ENCODE assay signal across 11 cellular contexts in the genomic region with DNA sequence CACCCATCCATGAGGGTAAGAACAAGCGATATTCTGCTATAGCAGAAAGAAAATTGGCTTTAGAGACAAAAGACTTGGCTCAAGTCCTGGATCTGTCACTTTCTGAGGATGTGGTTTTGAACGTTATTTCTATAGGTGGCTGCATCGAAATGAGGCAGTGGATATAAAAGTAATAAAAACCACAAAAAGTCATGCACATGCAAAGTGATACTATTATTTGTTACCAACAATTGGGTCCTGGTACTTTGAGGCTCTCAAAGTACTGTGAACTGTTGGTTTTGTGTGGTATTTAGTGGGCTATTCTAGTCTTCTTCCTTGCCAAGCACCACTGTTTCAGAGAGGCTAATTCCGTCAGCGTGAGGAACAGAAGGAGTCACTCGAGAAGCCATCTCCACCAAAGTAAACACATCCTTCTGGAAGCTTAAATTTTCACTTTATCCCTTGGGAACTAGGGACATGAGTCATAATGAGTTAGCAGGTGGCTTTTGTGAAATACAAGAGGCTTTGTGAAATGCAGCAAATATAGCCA. TPM values are rescaled to one million over a fixed set of nuclear protein-coding genes. Genes with fewer than 3 reads are reported as not detected.
DNase-seq lines count a peak whose midpoint lies in the region; ATAC-seq and TF ChIP-seq lines count a peak whose summit lies in the region.
"Had no signal": no experiment of that assay in that cellular context is flagged by ENCODE, and none has a peak within 500 bp of the region (broad histone marks: within the 10 kb centered on the region; RNA-seq: fewer than 3 reads in every experiment).

No MANE protein-coding gene starts in this region.

- H3K36me3 Mint-ChIP-seq in activated CD8-positive, alpha-beta memory T cell treated with anti-CD3 and anti-CD28 coated beads, Interleukin-2, amount 10 ng/mL, durations not matched to agents 7 days and 5 days: peaks cover 42% of the 10 kb centered on the region
- H3K36me3 Mint-ChIP-seq in stimulated activated naive B cell treated with anti-CD40 and anti-IgM and Interleukin-4, amounts not matched to agents 10 μg/mL and 1 μg/mL and 100 μg/mL, for 72 hours: peaks cover 35 to 57% of the 10 kb centered on the region in 2 donors

- peaks cover 4% of the 10 kb centered on the region for H3K9me3 Mint-ChIP-seq in activated CD8-positive, alpha-beta memory T cell treated with anti-CD3 and anti-CD28 coated beads, Interleukin-2, amount 10 ng/mL, durations not matched to agents 7 days and 5 days (ENCODE audit: low read depth)
- peaks cover 4 to 6% of the 10 kb centered on the region in 2 donors for H3K9me3 Mint-ChIP-seq in stimulated activated naive B cell treated with anti-CD40 and anti-IgM and Interleukin-4, amounts not matched to agents 10 μg/mL and 1 μg/mL and 100 μg/mL, for 72 hours

- CTCF ChIA-PET in activated CD8-positive, alpha-beta memory T cell treated with anti-CD3 and anti-CD28 coated beads, Interleukin-2, amount 10 ng/mL, durations not matched to agents 7 days and 5 days (lab: Charles Lee): interaction anchor here (0.9 to 5.2 kb wide), 6 partner anchors 13 to 185 kb away, joined by 3 to 39 read pairs (median 4); a partner anchor contains a TSS

- peak; percentile 73 for ATAC-seq in activated CD8-positive, alpha-beta memory T cell treated with anti-CD3 and anti-CD28 coated beads, Interleukin-2, amount 10 ng/mL, durations not matched to agents 7 days and 5 days
- peak; percentile 46 to 52 for ATAC-seq in stimulated activated naive B cell treated with anti-CD40 and anti-IgM and Interleukin-4, amounts not matched to agents 10 μg/mL and 1 μg/mL and 100 μg/mL, for 72 hours (replicated peaks)
- no peak for ATAC-seq in HG03280 (IDR thresholded peaks at IDR 0.05; ENCODE audit: unreplicated experiment)

- H3K27ac Mint-ChIP-seq in activated CD8-positive, alpha-beta memory T cell treated with anti-CD3 and anti-CD28 coated beads, Interleukin-2, amount 10 ng/mL, durations not matched to agents 7 days and 5 days: peak overlapping the region; percentile 83
- no peak overlapping the region for H3K27ac Mint-ChIP-seq in stimulated activated naive B cell treated with anti-CD40 and anti-IgM and Interleukin-4, amounts not matched to agents 10 μg/mL and 1 μg/mL and 100 μg/mL, for 72 hours
- H3K27ac Mint-ChIP-seq: type B pancreatic cell had no signal

- H3K4me3 ChIP-seq in cardiac fibroblast (replicated peaks in 1 of 2; ENCODE audit: low read depth in 2 of 2, low read length in 2 of 2): no peak overlapping the region
- H3K4me3 ChIP-seq: heart left ventricle had no signal

- H3K4me1 Mint-ChIP-seq in activated CD8-positive, alpha-beta memory T cell treated with anti-CD3 and anti-CD28 coated beads, Interleukin-2, amount 10 ng/mL, durations not matched to agents 7 days and 5 days: peaks cover 60% of the 10 kb centered on the region
- H3K4me1 Mint-ChIP-seq in stimulated activated naive B cell treated with anti-CD40 and anti-IgM and Interleukin-4, amounts not matched to agents 10 μg/mL and 1 μg/mL and 100 μg/mL, for 72 hours: peaks cover 41 to 79% of the 10 kb centered on the region in 2 donors

- no peaks in the 10 kb centered on the region for H3K27me3 Mint-ChIP-seq in activated CD8-positive, alpha-beta memory T cell treated with anti-CD3 and anti-CD28 coated beads, Interleukin-2, amount 10 ng/mL, durations not matched to agents 7 days and 5 days
- H3K27me3 Mint-ChIP-seq in stimulated activated naive B cell treated with anti-CD40 and anti-IgM and Interleukin-4, amounts not matched to agents 10 μg/mL and 1 μg/mL and 100 μg/mL, for 72 hours: peaks cover 0 to 35% of the 10 kb centered on the region in 2 donors
- H3K27me3 Mint-ChIP-seq: type B pancreatic cell had no signal

- TF ChIP-seq CTCF in cardiac fibroblast (IDR thresholded peaks at IDR 0.05; ENCODE audit: low read depth, low read length): no peak

- DNase-seq in activated CD8-positive, alpha-beta memory T cell treated with anti-CD3 and anti-CD28 coated beads, Interleukin-2, amount 10 ng/mL, durations not matched to agents 7 days and 5 days: no peak
- no peak for DNase-seq in activated CD8-positive, alpha-beta memory T cell treated with anti-CD3 and anti-CD28 coated beads for 24 hours
- peak; percentile 93 for DNase-seq in NCI-H446 treated with DMSO at 0.1 percent for 48 hours (lab: John Stamatoyannopoulos, UW)
- peak; percentile 34 to 95 for DNase-seq in cardiac fibroblast (ENCODE audit: low read depth in 2 of 2)
- DNase-seq in stimulated activated naive B cell treated with anti-CD40 and anti-IgM and Interleukin-4, amounts not matched to agents 10 μg/mL and 1 μg/mL and 100 μg/mL, for 72 hours: no peak
- DNase-seq in NCI-H1436 (lab: John Stamatoyannopoulos, UW): no peak
- no peak for DNase-seq in putamen (ENCODE audit: low spot score)
- DNase-seq: heart left ventricle, NCI-H2227 treated with DMSO at 0.1 percent for 48 hours had no signal

- H3K4me3 Mint-ChIP-seq in activated CD8-positive, alpha-beta memory T cell treated with anti-CD3 and anti-CD28 coated beads, Interleukin-2, amount 10 ng/mL, durations not matched to agents 7 days and 5 days: peak overlapping the region; percentile 3
- peak overlapping the region in 1 of 2 donors; percentile 7 for H3K4me3 Mint-ChIP-seq in stimulated activated naive B cell treated with anti-CD40 and anti-IgM and Interleukin-4, amounts not matched to agents 10 μg/mL and 1 μg/mL and 100 μg/mL, for 72 hours
- H3K4me3 Mint-ChIP-seq: type B pancreatic cell had no signal

RNA-seq across cellular contexts. Expression of a gene that starts 13.1 kb away (rescaled TPM):
- total RNA-seq in activated CD8-positive, alpha-beta memory T cell treated with anti-CD3 and anti-CD28 coated beads, Interleukin-2, amount 10 ng/mL, durations not matched to agents 7 days and 5 days: 100 to 1,000 TPM in 1 of 2 experiments, 10 to 100 TPM in 1; 67.3 to 108 TPM

Comparison
In these comparisons a context has a peak if more than half of its experiments do, and no peak if none do; other contexts are left out.
1. DNase-seq: peak in NCI-H446 treated with DMSO at 0.1 percent for 48 hours (single experiment) and cardiac fibroblast (2 of 2); none in activated CD8-positive, alpha-beta memory T cell treated with anti-CD3 and anti-CD28 coated beads, Interleukin-2, amount 10 ng/mL, durations not matched to agents 7 days and 5 days (single experiment), activated CD8-positive, alpha-beta memory T cell treated with anti-CD3 and anti-CD28 coated beads for 24 hours (single experiment), stimulated activated naive B cell treated with anti-CD40 and anti-IgM and Interleukin-4, amounts not matched to agents 10 μg/mL and 1 μg/mL and 100 μg/mL, for 72 hours (single experiment), NCI-H1436 (single experiment) and putamen (single experiment).